ENCODE assay signal across 8 cellular contexts in the genomic region with DNA sequence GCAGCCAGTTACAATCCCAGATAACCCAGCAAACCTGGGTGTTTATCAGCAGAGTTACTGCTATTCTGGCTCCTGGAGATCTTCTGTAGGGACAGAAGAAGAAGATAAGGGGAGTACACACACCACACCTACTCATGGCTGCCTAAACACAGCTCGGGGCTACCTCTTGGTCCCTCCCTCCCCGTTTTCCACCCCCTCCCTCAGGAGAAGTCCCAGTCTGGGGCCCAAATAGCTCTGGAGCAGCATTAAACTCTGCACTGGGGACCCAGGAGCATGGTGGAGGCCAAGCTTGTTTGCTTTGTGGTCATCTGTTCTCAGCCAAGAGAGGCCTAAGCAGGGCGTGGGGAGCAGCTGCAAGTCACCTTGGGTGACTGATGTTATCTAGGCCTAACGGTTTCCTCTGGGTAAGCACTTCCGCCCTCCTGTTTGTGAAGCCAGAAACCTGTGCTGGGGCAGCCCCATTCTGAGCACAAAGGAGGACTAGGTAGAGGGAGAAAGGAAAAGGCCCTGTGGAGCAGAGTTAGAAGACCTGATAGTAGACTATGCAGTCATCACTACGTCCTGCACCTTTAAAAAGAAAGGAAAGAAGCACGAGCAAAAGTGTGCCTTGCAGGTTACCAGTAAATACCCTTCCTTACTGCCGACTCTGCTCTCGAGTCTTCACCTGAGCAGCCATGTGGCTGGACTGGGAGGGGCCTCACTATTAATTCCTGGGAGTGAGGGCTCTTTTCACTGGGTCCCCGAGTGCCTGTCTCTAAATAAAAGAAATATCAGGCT. TPM values are rescaled to one million over a fixed set of nuclear protein-coding genes. Genes with fewer than 3 reads are reported as not detected.
DNase-seq lines count a peak whose midpoint lies in the region; ATAC-seq and TF ChIP-seq lines count a peak whose summit lies in the region.

No MANE protein-coding gene starts in this region.

- TF ChIP-seq CTCF in GM10248 (IDR thresholded peaks at IDR 0.05; ENCODE audit: control extremely low read depth, extremely low read depth, low read depth, missing control alignments): no peak
- TF ChIP-seq CTCF in esophagus squamous epithelium (IDR thresholded peaks at IDR 0.05): no peak

- in situ Hi-C loops in ACHN (cut with HindIII; ENCODE audit: low pct_ligation_motif_present, low pct_unique_long_range_greater_than_20kb, low sequenced_read_pairs): no loop called here

- ATAC-seq in GM21526 (IDR thresholded peaks at IDR 0.05; ENCODE audit: low FRiP score, unreplicated experiment): peak; percentile 73

- H3K36me3 ChIP-seq in esophagus squamous epithelium: no peaks in the 10 kb centered on the region

- DNase-seq in GM10248 (ENCODE audit: extremely low spot score): peak; percentile 84
- DNase-seq in Jurkat, Clone E6-1 (ENCODE audit: low read depth, low spot score): peak; percentile 98
- peak; percentile 50 for DNase-seq in activated CD4-positive, alpha-beta T cell treated with anti-CD3 and anti-CD28 coated beads for 1 hour
- no peak for DNase-seq in esophagus squamous epithelium (lab: John Stamatoyannopoulos, UW)
- DNase-seq in stimulated activated CD8-positive, alpha-beta memory T cell treated with anti-CD3 and anti-CD28 coated beads, Interleukin-12 subunit alpha, Interleukin-12 subunit beta, amount 100 ng/mL, for 4 hours (ENCODE audit: low read depth): peak; percentile 53
- no peak for DNase-seq in NCI-H1436 (lab: John Stamatoyannopoulos, UW)
- no peak for DNase-seq in ACHN

- H3K27me3 ChIP-seq in esophagus squamous epithelium: peaks cover 0 to 27% (median 0%) of the 10 kb centered on the region in 4 donors

- H3K9me3 ChIP-seq in esophagus squamous epithelium: no peaks in the 10 kb centered on the region

- CTCF ChIA-PET in GM10248 (lab: Yijun Ruan, JAX): interaction anchor here (1.0 to 2.1 kb wide), 4 partner anchors 28 to 72 kb away, joined by 3 to 9 read pairs (median 6); no protein-coding TSS in a partner anchor

- H3K4me3 ChIP-seq in Jurkat, Clone E6-1 (ENCODE audit: low read length): peak overlapping the region; percentile 95
- H3K4me3 ChIP-seq in esophagus squamous epithelium: no peak overlapping the region

- intact Hi-C loops in esophagus squamous epithelium (cut with DNase I): no loop called here

- WGBS in esophagus squamous epithelium, 2 donors: 49 to 59% methylated on average over 7 to 8 of the region's 10 CpGs

- H3K27ac ChIP-seq in esophagus squamous epithelium: peak overlapping the region; percentile 77 to 95 (median 86)

- peaks cover 6 to 39% (median 10%) of the 10 kb centered on the region in 3 donors for H3K4me1 ChIP-seq in esophagus squamous epithelium

- TF ChIP-seq POLR2A in esophagus squamous epithelium (IDR thresholded peaks at IDR 0.05): peak in 1 of 4 donors; percentile 53

- POLR2A ChIA-PET in GM10248 (lab: Yijun Ruan, JAX): interaction anchor here (0.6 to 0.7 kb wide), 3 partner anchors 28 to 63 kb away, joined by 3 to 6 read pairs (median 4); no protein-coding TSS in a partner anchor

RNA-seq across cellular contexts. Expression of a gene that starts 2.0 kb away (rescaled TPM):
- polyA plus RNA-seq in Jurkat, Clone E6-1 (2012; ENCODE audit: insufficient read depth, insufficient read length): 86.3 TPM
- 10 to 100 TPM in 1 of 4 donors, 1 to 10 TPM in 3; 1.2 to 17.7 (median 3.4) TPM for total RNA-seq in esophagus squamous epithelium

Comparison
In these comparisons a context has a peak if more than half of its experiments do, and no peak if none do; other contexts are left out.
1. DNase-seq: peak in GM10248 (single experiment), Jurkat, Clone E6-1 (single experiment), activated CD4-positive, alpha-beta T cell treated with anti-CD3 and anti-CD28 coated beads for 1 hour (single experiment) and stimulated activated CD8-positive, alpha-beta memory T cell treated with anti-CD3 and anti-CD28 coated beads, Interleukin-12 subunit alpha, Interleukin-12 subunit beta, amount 100 ng/mL, for 4 hours (single experiment); none in esophagus squamous epithelium (single experiment), NCI-H1436 (single experiment) and ACHN (single experiment).